In genomic region chr5:112004867-112005532, GRCh38 we compare ENCODE assay signal across 10 cellular contexts.
DNase-seq lines count a peak whose midpoint lies in the region; ATAC-seq and FAIRE-seq lines count a peak whose summit lies in the region.
"Had no signal": no experiment of that assay in that cellular context is flagged by ENCODE, and none has a peak within 500 bp of the region (broad histone marks: within the 10 kb centered on the region; RNA-seq: fewer than 3 reads in every experiment).

No MANE protein-coding gene starts in this region.

- no peaks in the 10 kb centered on the region for H3K79me2 ChIP-seq in trophoblast cell (ENCODE audit: control insufficient read depth, insufficient read depth, low read length, poor library complexity)

- FAIRE-seq in GM19239 (lab: Jason Lieb, UNC): peak; percentile 79

- H3K9me3 Mint-ChIP-seq in activated T-helper 17 cell treated with anti-CD3 and anti-CD28 coated beads, Interleukin-2, amount 50 U/mL, for 72 hours: no peaks in the 10 kb centered on the region

- H3K23ac ChIP-seq in trophoblast cell (ENCODE audit: low read length): no peak overlapping the region

- ATAC-seq in HG02973 (IDR thresholded peaks at IDR 0.05; ENCODE audit: unreplicated experiment) (peak; percentile 97), T-helper 17 cell (no peak)
- peak; percentile 49 for ATAC-seq in activated T-helper 17 cell treated with anti-CD3 and anti-CD28 coated beads, Interleukin-2, amount 50 U/mL, for 72 hours (replicated peaks)

- WGBS in trophoblast cell (ENCODE audit: extremely low coverage, insufficient coverage, insufficient read length): no CpG with 5 or more reads among the region's 1 CpG

- peaks cover 3% of the 10 kb centered on the region for H3K27me3 Mint-ChIP-seq in activated T-helper 17 cell treated with anti-CD3 and anti-CD28 coated beads, Interleukin-2, amount 50 U/mL, for 72 hours
- peaks cover 6% of the 10 kb centered on the region for H3K27me3 Mint-ChIP-seq in T-helper 17 cell

- H2BK12ac ChIP-seq in trophoblast cell (ENCODE audit: low read length): no peak overlapping the region

- H3K18ac ChIP-seq in trophoblast cell (ENCODE audit: low read length): no peak overlapping the region

- no peak overlapping the region for H3K4me3 Mint-ChIP-seq in activated T-helper 17 cell treated with anti-CD3 and anti-CD28 coated beads, Interleukin-2, amount 50 U/mL, for 72 hours
- H3K4me3 Mint-ChIP-seq in T-helper 17 cell: no peak overlapping the region

- no peak overlapping the region for H4K91ac ChIP-seq in trophoblast cell (ENCODE audit: low read depth, low read length)

- no peak overlapping the region for H3K14ac ChIP-seq in trophoblast cell (ENCODE audit: low read length)

- no peak overlapping the region for H3K4me3 ChIP-seq in trophoblast cell (ENCODE audit: low read depth, low read length)

- no peaks in the 10 kb centered on the region for H3K27me3 ChIP-seq in trophoblast cell (ENCODE audit: insufficient read depth, low read length)

- no peak overlapping the region for H2BK120ac ChIP-seq in trophoblast cell (ENCODE audit: insufficient read depth, low read length, poor library complexity)

- no peak overlapping the region for H3K27ac Mint-ChIP-seq in activated T-helper 17 cell treated with anti-CD3 and anti-CD28 coated beads, Interleukin-2, amount 50 U/mL, for 72 hours
- no peak overlapping the region for H3K27ac Mint-ChIP-seq in T-helper 17 cell

- no peaks in the 10 kb centered on the region for H3K36me3 ChIP-seq in trophoblast cell (ENCODE audit: control insufficient read depth in 1 of 2, insufficient read depth in 2 of 2, low read length in 2 of 2)

- no peaks in the 10 kb centered on the region for H3K4me1 Mint-ChIP-seq in activated T-helper 17 cell treated with anti-CD3 and anti-CD28 coated beads, Interleukin-2, amount 50 U/mL, for 72 hours
- no peaks in the 10 kb centered on the region for H3K4me1 Mint-ChIP-seq in T-helper 17 cell

- no peaks in the 10 kb centered on the region for H3K79me1 ChIP-seq in trophoblast cell (ENCODE audit: low read length)

- H2BK5ac ChIP-seq in trophoblast cell (ENCODE audit: low read depth, low read length, poor library complexity): no peak overlapping the region

- no peak overlapping the region for H3K9ac ChIP-seq in trophoblast cell (ENCODE audit: low read length)

- no peaks in the 10 kb centered on the region for H3K4me1 ChIP-seq in trophoblast cell (ENCODE audit: control insufficient read depth in 1 of 2, insufficient read depth in 2 of 2, low read length in 2 of 2)

- H3K4me2 ChIP-seq in trophoblast cell (ENCODE audit: low read length): no peak overlapping the region

- no peak overlapping the region for H4K12ac ChIP-seq in trophoblast cell (ENCODE audit: low read depth, low read length)

- no peaks in the 10 kb centered on the region for H3K36me3 Mint-ChIP-seq in activated T-helper 17 cell treated with anti-CD3 and anti-CD28 coated beads, Interleukin-2, amount 50 U/mL, for 72 hours (ENCODE audit: low read depth)
- no peaks in the 10 kb centered on the region for H3K36me3 Mint-ChIP-seq in T-helper 17 cell (ENCODE audit: low read depth)

- no peak overlapping the region for H3K4ac ChIP-seq in trophoblast cell (ENCODE audit: low read depth, low read length)

- H3K27ac ChIP-seq in trophoblast cell (ENCODE audit: low read depth, low read length): no peak overlapping the region
- H3K27ac ChIP-seq: HL-60 had no signal

- no peak overlapping the region for H2AK5ac ChIP-seq in trophoblast cell (ENCODE audit: low read length)

- DNase-seq in A172 (ENCODE audit: low spot score) (peak; percentile 14), GM19239 (ENCODE audit: insufficient read length, low spot score) (no peak), trophoblast cell (no peak), HPDE6-E6E7 (ENCODE audit: extremely low spot score) (no peak), occipital lobe (lab: John Stamatoyannopoulos, UW) (no peak), T-helper 17 cell (no peak)
- DNase-seq: activated naive CD4-positive, alpha-beta T cell had no signal

- H2AFZ ChIP-seq in trophoblast cell (ENCODE audit: insufficient read depth, low read length, poor library complexity): no peak overlapping the region

- H3K9me3 ChIP-seq in trophoblast cell (ENCODE audit: insufficient read depth, low read depth, low read length): no peaks in the 10 kb centered on the region
- H3K9me3 ChIP-seq in T-helper 17 cell (ENCODE audit: control insufficient read depth, low read length, poor library complexity, severe bottlenecking): no peaks in the 10 kb centered on the region

- no peak overlapping the region for H4K8ac ChIP-seq in trophoblast cell (ENCODE audit: low read depth, low read length)
